ENCODE assay signal across 23 cellular contexts in the genomic region with DNA sequence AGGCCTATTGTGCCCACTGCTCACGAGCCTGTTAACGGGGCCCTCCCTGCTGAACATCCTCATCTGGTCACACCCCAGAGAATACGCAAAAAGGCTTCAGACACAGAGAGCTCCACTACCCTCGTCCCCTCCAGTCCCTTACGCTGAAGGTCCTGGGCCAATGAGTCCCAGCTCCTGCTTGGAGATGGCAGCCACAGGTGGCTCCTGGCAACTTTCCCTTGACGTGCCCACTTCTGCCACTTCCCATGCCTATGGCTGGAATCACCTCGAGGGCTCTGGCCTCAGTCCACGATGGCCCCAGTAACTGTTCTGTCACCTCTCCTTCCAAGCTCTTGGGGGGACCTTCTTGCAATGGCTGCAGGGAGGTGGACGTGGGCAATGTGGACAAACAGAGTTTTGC. TPM values are rescaled to one million over a fixed set of nuclear protein-coding genes. Genes with fewer than 3 reads are reported as not detected.
"Had no signal": no experiment of that assay in that cellular context is flagged by ENCODE, and none has a peak within 500 bp of the region (broad histone marks: within the 10 kb centered on the region; RNA-seq: fewer than 3 reads in every experiment).

No MANE protein-coding gene starts in this region.

- H3K4me3 ChIP-seq: dorsolateral prefrontal cortex, lower lobe of right lung, prostate gland, sigmoid colon, thoracic aorta, tibial nerve, upper lobe of left lung had no signal

- H3K9me3 Mint-ChIP-seq: immature natural killer cell; stimulated activated effector memory CD8-positive, alpha-beta T cell treated with anti-CD3 and anti-CD28 coated beads, Interleukin-12 subunit alpha, Interleukin-12 subunit beta, amount 100 ng/mL, for 72 hours had no signal

- H3K4me1 Mint-ChIP-seq: immature natural killer cell; stimulated activated effector memory CD8-positive, alpha-beta T cell treated with anti-CD3 and anti-CD28 coated beads, Interleukin-12 subunit alpha, Interleukin-12 subunit beta, amount 100 ng/mL, for 72 hours had no signal

- H3K4me3 Mint-ChIP-seq: immature natural killer cell; stimulated activated effector memory CD8-positive, alpha-beta T cell treated with anti-CD3 and anti-CD28 coated beads, Interleukin-12 subunit alpha, Interleukin-12 subunit beta, amount 100 ng/mL, for 72 hours had no signal

- H3K36me3 ChIP-seq: lower lobe of right lung, prostate gland, sigmoid colon, thoracic aorta, upper lobe of left lung had no signal

- H3K4me1 ChIP-seq: lower lobe of right lung, sigmoid colon, tibial nerve, upper lobe of left lung had no signal

- FAIRE-seq: colon, frontal cortex had no signal

- H3K27me3 ChIP-seq: tibial nerve, upper lobe of left lung had no signal

- H3K9me3 ChIP-seq: lower lobe of right lung, prostate gland, sigmoid colon, thoracic aorta, tibial nerve, upper lobe of left lung had no signal

- H3K27ac Mint-ChIP-seq: immature natural killer cell; naive thymus-derived CD8-positive, alpha-beta T cell; stimulated activated effector memory CD8-positive, alpha-beta T cell treated with anti-CD3 and anti-CD28 coated beads, Interleukin-12 subunit alpha, Interleukin-12 subunit beta, amount 100 ng/mL, for 72 hours had no signal

- DNase-seq: dorsolateral prefrontal cortex; effector CD4-positive, alpha-beta T cell; hypothalamus; immature natural killer cell; islet precursor cell; left ventricle myocardium superior; lower lobe of right lung; naive thymus-derived CD8-positive, alpha-beta T cell; right cardiac atrium; sigmoid colon; stimulated activated CD4-positive, alpha-beta T cell treated with anti-CD3 and anti-CD28 coated beads, Interleukin-2, amount 100 ng/mL, for 24 hours; stimulated activated CD4-positive, alpha-beta T cell treated with anti-CD3 and anti-CD28 coated beads, Interleukin-4, amount 100 ng/mL, for 24 hours; stimulated activated naive CD8-positive, alpha-beta T cell treated with anti-CD3 and anti-CD28 coated beads, Interleukin-15, Interleukin-2, amounts not matched to agents 100 U/mL and 50 U/mL, for 24 hours; substantia nigra; upper lobe of left lung had no signal

- H3K27ac ChIP-seq: dorsolateral prefrontal cortex, lower lobe of right lung, prostate gland, sigmoid colon, thoracic aorta, tibial nerve, upper lobe of left lung had no signal

- H3K36me3 Mint-ChIP-seq: immature natural killer cell; naive thymus-derived CD8-positive, alpha-beta T cell; stimulated activated effector memory CD8-positive, alpha-beta T cell treated with anti-CD3 and anti-CD28 coated beads, Interleukin-12 subunit alpha, Interleukin-12 subunit beta, amount 100 ng/mL, for 72 hours had no signal

RNA-seq across cellular contexts. Expression of gene PHF21B, which starts 12.7 kb away (rescaled TPM):
- total RNA-seq: fibroblast of villous mesenchyme; lower lobe of right lung; mesenteric fat pad; naive thymus-derived CD8-positive, alpha-beta T cell had no signal
- polyA plus RNA-seq: immature natural killer cell; naive thymus-derived CD8-positive, alpha-beta T cell had no signal
